In genomic region chr10:28991326-28991725, GRCh38 we compare ENCODE assay signal across 11 cellular contexts.
DNase-seq lines count a peak whose midpoint lies in the region; ATAC-seq and TF ChIP-seq lines count a peak whose summit lies in the region.
"Had no signal": no experiment of that assay in that cellular context is flagged by ENCODE, and none has a peak within 500 bp of the region (broad histone marks: within the 10 kb centered on the region; RNA-seq: fewer than 3 reads in every experiment).

No MANE protein-coding gene starts in this region.

- no peaks in the 10 kb centered on the region for H3K27me3 Mint-ChIP-seq in MCF 10A (ENCODE audit: insufficient read depth, unreplicated experiment)
- H3K27me3 Mint-ChIP-seq: B cell had no signal

- no peaks in the 10 kb centered on the region for H3K36me3 Mint-ChIP-seq in MCF 10A (ENCODE audit: insufficient read depth, unreplicated experiment)

- no peak for TF ChIP-seq CTCF in cardiac muscle cell (IDR thresholded peaks at IDR 0.05; ENCODE audit: low read depth, low read length)
- no peak for TF ChIP-seq CTCF in MCF 10A (IDR thresholded peaks at IDR 0.05; ENCODE audit: unreplicated experiment)

- no peak overlapping the region for H3K4me3 Mint-ChIP-seq in MCF 10A (ENCODE audit: unreplicated experiment)
- H3K4me3 Mint-ChIP-seq: B cell had no signal

- CTCF ChIA-PET in MCF 10A (lab: Yijun Ruan, JAX): interaction anchor here (0.5 to 2.6 kb wide), 14 partner anchors 12 to 328 kb away, joined by 3 to 19 read pairs (median 4); partner anchors contain the start of gene BAMBI

- peak overlapping the region; percentile 78 for H3K27ac Mint-ChIP-seq in MCF 10A (ENCODE audit: low read depth, unreplicated experiment)
- H3K27ac Mint-ChIP-seq: B cell had no signal

- 19 to 25% methylated on average over 6 of the region's 6 CpGs for WGBS in aorta, 2 donors

- BruUV-seq in MCF 10A (replicated peaks; lab: Mats Ljungman, UMichigan): no TSS peak

- peaks cover 42% of the 10 kb centered on the region for H3K4me1 Mint-ChIP-seq in MCF 10A (ENCODE audit: insufficient read depth, unreplicated experiment)
- H3K4me1 Mint-ChIP-seq: B cell had no signal

- H3K9me3 Mint-ChIP-seq in MCF 10A (ENCODE audit: unreplicated experiment): no peaks in the 10 kb centered on the region

- no peaks in the 10 kb centered on the region for H3K27me3 ChIP-seq in cardiac muscle cell
- no peaks in the 10 kb centered on the region for H3K27me3 ChIP-seq in aorta (ENCODE audit: control insufficient read depth in 1 of 2, insufficient read depth in 2 of 2, low read length in 1 of 2)
- H3K27me3 ChIP-seq in SJCRH30: no peaks in the 10 kb centered on the region

- ATAC-seq in aorta (ENCODE audit: low FRiP score): peak; percentile 74

- H3K27ac ChIP-seq in cardiac muscle cell: peak overlapping the region; percentile 84
- no peak overlapping the region for H3K27ac ChIP-seq in aorta (ENCODE audit: low read depth in 1 of 2, low read length in 2 of 2)
- no peak overlapping the region for H3K27ac ChIP-seq in SJCRH30

- intact Hi-C loops in cardiac septum (cut with DNase I): loop anchor here (1.0 to 10.0 kb wide), 4 partner anchors 143 to 329 kb away; partner anchors contain the start of gene BAMBI
- intact Hi-C loops in MCF 10A (cut with micrococcal nuclease): loop anchor here (1.0 to 5.0 kb wide), 7 partner anchors 71 to 363 kb away; partner anchors contain the start of gene BAMBI
- intact Hi-C loops in aorta (cut with DNase I): loop anchor here (1.0 to 10.0 kb wide), 5 partner anchors 79 to 314 kb away; partner anchors contain the start of gene BAMBI (in 2 of the 2)

- no peaks in the 10 kb centered on the region for H3K9me3 ChIP-seq in cardiac muscle cell (ENCODE audit: low read depth)
- no peaks in the 10 kb centered on the region for H3K9me3 ChIP-seq in aorta (ENCODE audit: control insufficient read depth, low read length)
- no peaks in the 10 kb centered on the region for H3K9me3 ChIP-seq in SJCRH30 (replicated peaks)

- POLR2A ChIA-PET in MCF 10A (lab: Yijun Ruan, JAX): interaction anchor here (0.7 to 1.7 kb wide), 10 partner anchors 22 to 854 kb away, joined by 3 to 13 read pairs (median 4); no protein-coding TSS in a partner anchor

- H3K4me3 ChIP-seq in cardiac muscle cell (no peak overlapping the region), aorta (ENCODE audit: low read length in 2 of 2) (no peak overlapping the region), SJCRH30 (no peak overlapping the region)

- H3K4me1 ChIP-seq in cardiac muscle cell (ENCODE audit: low read depth) (peaks cover 15% of the 10 kb centered on the region), aorta (ENCODE audit: control insufficient read depth in 1 of 2, insufficient read depth in 2 of 2, low read length in 2 of 2) (no peaks in the 10 kb centered on the region), SJCRH30 (no peaks in the 10 kb centered on the region)

- H3K36me3 ChIP-seq in cardiac muscle cell (no peaks in the 10 kb centered on the region), aorta (ENCODE audit: control insufficient read depth in 1 of 2, insufficient read depth in 2 of 2, low read length in 1 of 2) (no peaks in the 10 kb centered on the region), SJCRH30 (no peaks in the 10 kb centered on the region)

- DNase-seq in cardiac muscle cell (ENCODE audit: low read depth in 1 of 2, low spot score in 1 of 2) (peak; percentile 33 to 60), cardiac septum (ENCODE audit: low spot score) (no peak), MCF 10A (ENCODE audit: unreplicated experiment) (peak; percentile 66), iPS-NIHi7 (ENCODE audit: extremely low spot score) (peak; percentile 36), aorta (peak; percentile 80 to 86), SJCRH30 (no peak), nucleus accumbens (lab: John Stamatoyannopoulos, UW) (no peak)
- DNase-seq in effector CD4-positive, alpha-beta T cell: no peak
- DNase-seq: effector CD8-positive, alpha-beta T cell; KG1 had no signal

Comparison
In these comparisons a context has a peak if more than half of its experiments do, and no peak if none do; other contexts are left out.
1. DNase-seq: peak in cardiac muscle cell (2 of 2), MCF 10A (single experiment), iPS-NIHi7 (single experiment) and aorta (2 of 2); none in cardiac septum (single experiment), effector CD4-positive, alpha-beta T cell (single experiment), SJCRH30 (0 of 2) and nucleus accumbens (0 of 56).